ENCODE assay signal across 18 cellular contexts in the genomic region with DNA sequence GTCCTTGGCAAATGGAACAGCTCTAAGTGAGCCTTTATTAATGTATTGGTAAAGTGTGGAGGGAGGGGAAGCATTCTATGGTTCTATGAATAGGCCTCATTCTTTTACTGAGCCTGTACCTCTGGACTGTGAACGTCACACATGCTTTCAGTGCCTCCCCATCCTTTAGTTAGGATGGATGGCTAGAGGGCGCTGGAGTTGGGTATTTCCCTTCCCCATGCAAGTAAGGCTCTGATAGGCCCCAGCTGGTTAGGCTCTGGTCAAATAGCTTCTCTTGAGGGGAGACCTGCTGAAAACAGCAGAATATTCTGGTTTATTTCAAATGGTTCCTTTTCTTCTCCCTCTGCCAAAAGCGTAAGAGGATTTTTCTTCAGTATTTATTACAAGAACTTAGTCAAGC.
DNase-seq lines count a peak whose midpoint lies in the region; ATAC-seq, FAIRE-seq and TF ChIP-seq lines count a peak whose summit lies in the region.
"Had no signal": no experiment of that assay in that cellular context is flagged by ENCODE, and none has a peak within 500 bp of the region (broad histone marks: within the 10 kb centered on the region; RNA-seq: fewer than 3 reads in every experiment).

No MANE protein-coding gene starts in this region.

- TF ChIP-seq EP300 in SK-N-SH (IDR thresholded peaks at IDR 0.05; ENCODE audit: borderline replicate concordance in 1 of 2, low read depth in 1 of 2, low read length in 1 of 2) (no peak), GM12878 (IDR thresholded peaks at IDR 0.05; ENCODE audit: borderline replicate concordance in 1 of 2, control insufficient read depth in 1 of 2, low read depth in 2 of 2, low read length in 2 of 2) (no peak), gastroesophageal sphincter (IDR thresholded peaks at IDR 0.05) (no peak)

- H3K27me3 ChIP-seq in SK-N-SH (ENCODE audit: insufficient read depth) (no peaks in the 10 kb centered on the region), GM12878 (replicated peaks in 1 of 2; ENCODE audit: control insufficient read depth in 2 of 2, insufficient read depth in 2 of 2, low read length in 1 of 2) (no peaks in the 10 kb centered on the region), neural progenitor cell (no peaks in the 10 kb centered on the region), gastroesophageal sphincter (no peaks in the 10 kb centered on the region)
- H3K27me3 ChIP-seq: ascending aorta, SJSA1 had no signal

- H3K4me3 Mint-ChIP-seq in neural progenitor cell, result no peak overlapping the region
- H3K4me3 Mint-ChIP-seq: stimulated activated naive CD8-positive, alpha-beta T cell treated with anti-CD3 and anti-CD28 coated beads, Interleukin-15, Interleukin-2, amounts not matched to agents 100 ng/mL and 50 ng/mL, for 24 hours had no signal

- ATAC-seq in SK-N-SH treated with all-trans-retinoic acid at 6 μM for 48 hours (no peak), GM12878 (peak; percentile 52), gastroesophageal sphincter (no peak), GM21367 (IDR thresholded peaks at IDR 0.05; ENCODE audit: unreplicated experiment) (no peak)

- no peak for TF ChIP-seq POLR2A in NB4 (IDR thresholded peaks at IDR 0.05; ENCODE audit: extremely low read depth, insufficient read length)
- no peak for TF ChIP-seq POLR2A in GM12878 (IDR thresholded peaks at IDR 0.05; ENCODE audit: low read depth, low read length)
- no peak for TF ChIP-seq POLR2A in gastroesophageal sphincter (IDR thresholded peaks at IDR 0.05)

- WGBS in SK-N-SH (ENCODE audit: low lambda C conversion rate), result 66% methylated on average over 3 of the region's 3 CpGs
- 49% methylated on average over 3 of the region's 3 CpGs for WGBS in GM12878 (ENCODE audit: insufficient coverage, insufficient replicate concordance, low lambda C conversion rate, missing lambda C conversion rate)
- whole genome bisulfite sequencing in gastroesophageal sphincter (ENCODE audit: low coverage in 1 of 2), 2 donors, result 53% methylated on average over 2 of the region's 3 CpGs; no CpG with 5 or more reads in 1 of the 2 donors

- no peak overlapping the region for H3K4me3 ChIP-seq in SK-N-SH (ENCODE audit: low read depth in 2 of 2, low read length in 1 of 2)
- H3K4me3 ChIP-seq in NB4 (ENCODE audit: low read depth, low read length), result no peak overlapping the region
- H3K4me3 ChIP-seq in GM12878, result no peak overlapping the region
- H3K4me3 ChIP-seq in neural progenitor cell, result no peak overlapping the region
- no peak overlapping the region for H3K4me3 ChIP-seq in gastroesophageal sphincter
- H3K4me3 ChIP-seq: ascending aorta, HAP-1, SJSA1 had no signal

- SMC1A ChIA-PET in GM12878 (lab: Charles Lee; ENCODE audit: uncharacterized antibody, unreplicated experiment), result interaction anchor here (0.5 to 1.1 kb wide), 2 partner anchors 16 to 26 kb away, joined by 3 to 4 read pairs; no protein-coding TSS in a partner anchor

- BruUV-seq in GM12878 (replicated peaks; lab: Mats Ljungman, UMichigan), result no TSS peak

- no peaks in the 10 kb centered on the region for H3K79me2 ChIP-seq in SK-N-SH (ENCODE audit: insufficient read depth)
- H3K79me2 ChIP-seq in GM12878 (ENCODE audit: control insufficient read depth, insufficient read depth, low read length), result no peaks in the 10 kb centered on the region
- no peaks in the 10 kb centered on the region for H3K79me2 ChIP-seq in neural progenitor cell (ENCODE audit: low read depth)

- intact Hi-C loops in GM12878 (cut with micrococcal nuclease; ENCODE audit: unreplicated experiment), result no loop called here

- H3K4me1 Mint-ChIP-seq in neural progenitor cell, result no peaks in the 10 kb centered on the region

- no peak for TF ChIP-seq RAD21 in SK-N-SH (IDR thresholded peaks at IDR 0.05; ENCODE audit: low read length)
- no peak for TF ChIP-seq RAD21 in GM12878 (IDR thresholded peaks at IDR 0.05; ENCODE audit: insufficient read depth, low read depth, low read length)

- H3K9ac ChIP-seq in SK-N-SH, result no peak overlapping the region
- no peak overlapping the region for H3K9ac ChIP-seq in GM12878 (ENCODE audit: control insufficient read depth, insufficient read depth, low read length)
- no peak overlapping the region for H3K9ac ChIP-seq in neural progenitor cell

- POLR2A ChIA-PET in SK-N-SH (lab: Yijun Ruan, JAX) (no interaction called here), GM12878 (lab: Charles Lee) (no interaction called here)

- CTCF ChIA-PET in SK-N-SH (lab: Yijun Ruan, JAX), result no interaction called here
- CTCF ChIA-PET in GM12878 (lab: Yijun Ruan, JAX), result no interaction called here

- no peaks in the 10 kb centered on the region for H3K36me3 ChIP-seq in SK-N-SH (replicated peaks in 1 of 2; ENCODE audit: control insufficient read depth in 1 of 2, insufficient read depth in 2 of 2, low read length in 1 of 2)
- no peaks in the 10 kb centered on the region for H3K36me3 ChIP-seq in GM12878 (ENCODE audit: control insufficient read depth in 2 of 2, insufficient read depth in 2 of 2, low read length in 1 of 2)
- no peaks in the 10 kb centered on the region for H3K36me3 ChIP-seq in neural progenitor cell
- H3K36me3 ChIP-seq in gastroesophageal sphincter, result no peaks in the 10 kb centered on the region
- H3K36me3 ChIP-seq: ascending aorta, HAP-1, SJSA1 had no signal

- H3K4me1 ChIP-seq in SK-N-SH (ENCODE audit: control insufficient read depth in 1 of 2, insufficient read depth in 2 of 2, low read depth in 1 of 2, low read length in 1 of 2) (no peaks in the 10 kb centered on the region), GM12878 (ENCODE audit: control insufficient read depth, insufficient read depth, low read length) (no peaks in the 10 kb centered on the region), neural progenitor cell (no peaks in the 10 kb centered on the region), gastroesophageal sphincter (no peaks in the 10 kb centered on the region)
- H3K4me1 ChIP-seq: ascending aorta, HAP-1, SJSA1 had no signal

- TF ChIP-seq CTCF in SK-N-SH (IDR thresholded peaks at IDR 0.05) (no peak), NB4 (IDR thresholded peaks at IDR 0.05; ENCODE audit: low read depth, low read length) (no peak), GM12878 (IDR thresholded peaks at IDR 0.05 in 2 of 3, conservative IDR thresholded peaks at IDR 0.05 in 1 of 3; ENCODE audit: control insufficient read depth in 2 of 3, extremely low read depth in 1 of 3, insufficient read depth in 1 of 3, low read depth in 3 of 3, low read length in 3 of 3) (no peak), neural progenitor cell (IDR thresholded peaks at IDR 0.05) (peak; percentile 54), gastroesophageal sphincter (IDR thresholded peaks at IDR 0.05) (no peak)

- no peaks in the 10 kb centered on the region for H3K9me3 Mint-ChIP-seq in neural progenitor cell
- H3K9me3 Mint-ChIP-seq: stimulated activated naive CD8-positive, alpha-beta T cell treated with anti-CD3 and anti-CD28 coated beads, Interleukin-15, Interleukin-2, amounts not matched to agents 100 ng/mL and 50 ng/mL, for 24 hours had no signal

- H3K36me3 Mint-ChIP-seq in neural progenitor cell, result no peaks in the 10 kb centered on the region

- no peaks in the 10 kb centered on the region for H3K9me3 ChIP-seq in SK-N-SH
- no peaks in the 10 kb centered on the region for H3K9me3 ChIP-seq in GM12878 (replicated peaks; ENCODE audit: control insufficient read depth, insufficient read depth, low read length)
- no peaks in the 10 kb centered on the region for H3K9me3 ChIP-seq in neural progenitor cell (ENCODE audit: low read depth)
- H3K9me3 ChIP-seq in gastroesophageal sphincter, result peaks cover 0 to 7% (median 0%) of the 10 kb centered on the region in 3 donors
- H3K9me3 ChIP-seq: ascending aorta, HAP-1, SJSA1 had no signal

- DNase-seq in SK-N-SH, result peak; percentile 0
- peak; percentile 18 for DNase-seq in NB4 (ENCODE audit: low read depth)
- no peak for DNase-seq in GM12878 (ENCODE audit: low read depth, low spot score)
- peak; percentile 66 for DNase-seq in neural progenitor cell (ENCODE audit: low spot score)
- no peak for DNase-seq in dermis blood vessel endothelial cell
- DNase-seq: activated CD8-positive, alpha-beta memory T cell treated with anti-CD3 and anti-CD28 coated beads for 24 hours; activated effector memory CD4-positive, alpha-beta T cell treated with Interleukin-2 at 50 U/mL for 16 hours; COR-L47; cortex of kidney; NCI-H1694 treated with DMSO at 0.1 percent for 48 hours had no signal

- H3K4me2 ChIP-seq in SK-N-SH (no peak overlapping the region), GM12878 (ENCODE audit: control insufficient read depth, insufficient read depth) (no peak overlapping the region), neural progenitor cell (no peak overlapping the region)

- no peak overlapping the region for H3K27ac Mint-ChIP-seq in neural progenitor cell
- H3K27ac Mint-ChIP-seq: stimulated activated naive CD8-positive, alpha-beta T cell treated with anti-CD3 and anti-CD28 coated beads, Interleukin-15, Interleukin-2, amounts not matched to agents 100 ng/mL and 50 ng/mL, for 24 hours had no signal

- H3K27ac ChIP-seq in SK-N-SH (ENCODE audit: low read depth in 2 of 2, low read length in 1 of 2), result no peak overlapping the region
- no peak overlapping the region for H3K27ac ChIP-seq in GM12878 (ENCODE audit: control insufficient read depth, insufficient read depth)
- H3K27ac ChIP-seq in neural progenitor cell, result no peak overlapping the region
- H3K27ac ChIP-seq in gastroesophageal sphincter, result no peak overlapping the region
- H3K27ac ChIP-seq: ascending aorta, SJSA1 had no signal

- FAIRE-seq in GM12878 (lab: Jason Lieb, UNC), result no peak
- FAIRE-seq: TTC549 had no signal

- H3K9me2 ChIP-seq in SK-N-SH, result no peaks in the 10 kb centered on the region

- H4K20me1 ChIP-seq in SK-N-SH (ENCODE audit: insufficient read depth) (no peaks in the 10 kb centered on the region), GM12878 (ENCODE audit: control insufficient read depth, insufficient read depth) (no peaks in the 10 kb centered on the region), neural progenitor cell (ENCODE audit: low read depth) (no peaks in the 10 kb centered on the region)

- in situ Hi-C loops in GM12878 (cut with MboI), result no loop called here

- H3K27me3 Mint-ChIP-seq in neural progenitor cell (ENCODE audit: insufficient read depth, low read depth), result no peaks in the 10 kb centered on the region
- H3K27me3 Mint-ChIP-seq: stimulated activated naive CD8-positive, alpha-beta T cell treated with anti-CD3 and anti-CD28 coated beads, Interleukin-15, Interleukin-2, amounts not matched to agents 100 ng/mL and 50 ng/mL, for 24 hours had no signal

- RAD21 ChIA-PET in GM12878 (lab: Charles Lee; ENCODE audit: unreplicated experiment), result no interaction called here

- H2AFZ ChIP-seq in SK-N-SH (ENCODE audit: low read depth) (no peak overlapping the region), GM12878 (ENCODE audit: control insufficient read depth, low read depth, low read length) (no peak overlapping the region), neural progenitor cell (replicated peaks) (peak overlapping the region; percentile 40)

- H3F3A ChIP-seq in SK-N-SH (replicated peaks; ENCODE audit: insufficient read depth) (no peaks in the 10 kb centered on the region), neural progenitor cell (ENCODE audit: low read depth) (no peaks in the 10 kb centered on the region)

TF ChIP-seq in SK-N-SH, 30 proteins besides CTCF, POLR2A, EP300 and RAD21 (continues in another document):
- TF ChIP-seq CHD2 (IDR thresholded peaks at IDR 0.05; ENCODE audit: low read length, partially characterized antibody), result no peak

TF ChIP-seq in SK-N-SH treated with all-trans-retinoic acid at 6 μM for 48 hours, 23 proteins besides CTCF, POLR2A, EP300 and RAD21 (continues in another document):
- TF ChIP-seq GLIS3 (CRISPR knock-in tag; IDR thresholded peaks at IDR 0.05), result no peak

Comparison
In these comparisons a context has a peak if more than half of its experiments do, and no peak if none do; other contexts are left out.
1. DNase-seq: peak in SK-N-SH (single experiment), NB4 (single experiment) and neural progenitor cell (single experiment); none in GM12878 (single experiment) and dermis blood vessel endothelial cell (single experiment).